1 cellular context compared by ENCODE assay signal in the genomic region with DNA sequence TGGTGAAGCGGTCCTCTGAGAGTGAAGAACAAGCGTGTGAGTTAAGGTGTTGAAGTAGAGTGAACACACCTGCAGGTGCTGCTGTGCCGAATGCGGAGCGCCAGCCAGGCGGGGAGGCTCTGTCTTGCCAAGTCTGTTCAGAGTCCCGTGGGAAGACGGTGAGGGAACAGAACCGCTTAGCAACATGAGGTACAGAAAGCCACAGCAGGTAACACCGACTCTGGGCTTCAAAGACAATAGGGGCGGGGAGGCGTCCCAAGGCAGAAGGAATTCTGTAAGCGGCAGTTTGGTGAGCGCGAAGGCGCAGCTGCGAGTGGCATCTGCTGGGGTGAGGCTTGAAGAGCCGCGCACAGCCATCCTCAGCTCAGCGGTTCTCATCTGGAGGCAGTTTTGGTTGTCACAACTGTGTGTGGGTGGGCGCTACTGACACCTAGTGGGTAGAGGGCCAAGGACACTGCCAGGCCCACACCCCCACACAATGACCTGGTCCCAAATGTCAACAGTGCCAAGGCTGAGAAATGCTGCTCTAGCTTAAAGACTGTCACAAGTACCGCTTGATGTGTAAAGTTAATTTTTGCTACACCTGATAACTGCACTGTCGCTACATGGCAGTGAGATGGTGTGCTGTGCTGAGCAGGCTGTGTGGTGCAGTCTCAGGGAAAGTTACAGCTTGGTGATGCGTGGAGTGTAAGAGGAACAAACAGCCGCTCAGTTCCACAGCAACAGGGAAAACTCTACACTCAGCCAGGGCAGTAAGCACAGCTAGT.
TF ChIP-seq lines count a peak whose summit lies in the region.

No MANE protein-coding gene starts in this region.

TF ChIP-seq in K562, 482 proteins besides CTCF, POLR2A, EP300 and RAD21 (continued from another document):
- TF ChIP-seq ZBTB33 (CRISPR knock-in tag; IDR thresholded peaks at IDR 0.05) = peak; percentile 97
- TF ChIP-seq TEAD1 (CRISPR knock-in tag; IDR thresholded peaks at IDR 0.05) = no peak
- TF ChIP-seq, protein P1, sequence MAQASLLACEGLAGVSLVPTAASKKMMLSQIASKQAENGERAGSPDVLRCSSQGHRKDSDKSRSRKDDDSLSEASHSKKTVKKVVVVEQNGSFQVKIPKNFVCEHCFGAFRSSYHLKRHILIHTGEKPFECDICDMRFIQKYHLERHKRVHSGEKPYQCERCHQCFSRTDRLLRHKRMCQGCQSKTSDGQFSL (CRISPR knock-in tag; IDR thresholded peaks at IDR 0.05) = peak; percentile 92
- TF ChIP-seq, protein P1 (tag; IDR thresholded peaks at IDR 0.05) = no peak
